30 cellular contexts compared by ENCODE assay signal in the genomic region with DNA sequence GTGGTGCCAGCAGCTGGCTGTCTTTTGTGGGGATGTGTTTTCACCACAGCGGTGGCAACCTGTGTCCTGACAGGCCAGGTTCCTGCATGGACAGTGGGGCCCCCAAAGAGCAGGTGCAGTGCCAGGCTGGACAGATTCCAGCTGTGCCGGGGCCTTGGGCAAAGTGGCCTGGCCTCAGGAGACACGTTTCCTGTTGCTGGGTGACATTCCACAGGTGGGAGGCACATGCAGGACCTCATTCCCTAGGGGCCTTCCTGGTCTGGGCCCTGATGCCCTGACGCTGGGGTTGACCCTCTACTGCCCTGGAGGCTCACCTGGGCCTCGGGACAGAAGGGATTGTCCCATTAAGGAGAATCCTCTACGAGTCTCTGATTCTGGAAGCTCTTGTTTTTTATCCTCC.
DNase-seq lines count a peak whose midpoint lies in the region; ATAC-seq and TF ChIP-seq lines count a peak whose summit lies in the region.
"Had no signal": no experiment of that assay in that cellular context is flagged by ENCODE, and none has a peak within 500 bp of the region (broad histone marks: within the 10 kb centered on the region; RNA-seq: fewer than 3 reads in every experiment).

No MANE protein-coding gene starts in this region.

- peaks cover 29% of the 10 kb centered on the region for H3K4me1 Mint-ChIP-seq in MCF 10A (ENCODE audit: insufficient read depth, unreplicated experiment)
- H3K4me1 Mint-ChIP-seq: activated naive CD8-positive, alpha-beta T cell treated with anti-CD3 and anti-CD28 coated beads, Interleukin-2, amount 10 ng/mL, durations not matched to agents 7 days and 5 days had no signal

- no peak for TF ChIP-seq POLR2A in ovary (IDR thresholded peaks at IDR 0.05)

- no peaks in the 10 kb centered on the region for H3K9me3 ChIP-seq in mammary epithelial cell (replicated peaks; ENCODE audit: insufficient read depth, low read length)
- H3K9me3 ChIP-seq in ovary, result no peaks in the 10 kb centered on the region
- no peaks in the 10 kb centered on the region for H3K9me3 ChIP-seq in MM.1S (replicated peaks; ENCODE audit: insufficient read depth, low read length)
- H3K9me3 ChIP-seq: MG63, prostate gland, SJCRH30, upper lobe of left lung had no signal

- POLR2A ChIA-PET in MCF 10A (lab: Yijun Ruan, JAX), result interaction anchor here (0.7 to 3.5 kb wide), 7 partner anchors 7 to 253 kb away, joined by 3 to 16 read pairs (median 3); no protein-coding TSS in a partner anchor

- no peaks in the 10 kb centered on the region for H3K9me3 Mint-ChIP-seq in MCF 10A (ENCODE audit: unreplicated experiment)
- H3K9me3 Mint-ChIP-seq: activated naive CD8-positive, alpha-beta T cell treated with anti-CD3 and anti-CD28 coated beads, Interleukin-2, amount 10 ng/mL, durations not matched to agents 7 days and 5 days had no signal

- BruUV-seq in MCF 10A (replicated peaks; lab: Mats Ljungman, UMichigan) (no TSS peak), mammary epithelial cell (replicated peaks; lab: Mats Ljungman, UMichigan) (no TSS peak)

- H3F3A ChIP-seq in MM.1S (ENCODE audit: insufficient read depth, low read length), result no peaks in the 10 kb centered on the region

- H3K27me3 Mint-ChIP-seq in MCF 10A (ENCODE audit: insufficient read depth, unreplicated experiment), result no peaks in the 10 kb centered on the region

- H3K79me2 ChIP-seq in mammary epithelial cell (ENCODE audit: insufficient read depth, low read length), result no peaks in the 10 kb centered on the region
- no peaks in the 10 kb centered on the region for H3K79me2 ChIP-seq in MM.1S (ENCODE audit: low read length)

- H3K36me3 Mint-ChIP-seq in MCF 10A (ENCODE audit: insufficient read depth, unreplicated experiment), result no peaks in the 10 kb centered on the region
- H3K36me3 Mint-ChIP-seq: activated naive CD8-positive, alpha-beta T cell treated with anti-CD3 and anti-CD28 coated beads, Interleukin-2, amount 10 ng/mL, durations not matched to agents 7 days and 5 days had no signal

- CTCF ChIA-PET in MCF 10A (lab: Yijun Ruan, JAX), result interaction anchor here (3.0 kb wide), 1 partner anchor 268 kb away, joined by 15 read pairs; no protein-coding TSS in a partner anchor
- CTCF ChIA-PET in mammary epithelial cell (lab: Charles Lee; ENCODE audit: low non-redundant PET), result no interaction called here

- WGBS in mammary epithelial cell (ENCODE audit: low coverage, missing lambda C conversion rate), result 13% methylated on average over 4 of the region's 6 CpGs
- WGBS in ovary, 3 donors, result 79 to 87% (median 87%) methylated on average over 6 of the region's 6 CpGs

- dilution Hi-C loops in mammary epithelial cell (cut with HindIII; ENCODE audit: low sequenced_read_pairs), result no loop called here

- in situ Hi-C loops in mammary epithelial cell (cut with MboI; ENCODE audit: low sequenced_read_pairs in 2 of 2) (no loop called here), T47D (cut with HindIII; ENCODE audit: low pct_unique_long_range_greater_than_20kb, low sequenced_read_pairs) (no loop called here)

- H4K20me1 ChIP-seq in mammary epithelial cell (ENCODE audit: insufficient read depth, low read length), result no peaks in the 10 kb centered on the region
- H4K20me1 ChIP-seq in MM.1S (ENCODE audit: insufficient read depth, low read length), result no peaks in the 10 kb centered on the region

- intact Hi-C loops in MCF 10A (cut with micrococcal nuclease), result no loop called here
- intact Hi-C loops in mammary epithelial cell (cut with micrococcal nuclease), result no loop called here
- intact Hi-C loops in ovary (cut with DNase I), result loop anchor here in 1 of 4 donors (10.0 kb wide), 1 partner anchor 131 kb away; no protein-coding TSS in a partner anchor
- intact Hi-C loops in left ventricle myocardium superior (cut with micrococcal nuclease), result no loop called here

- H3K4me1 ChIP-seq in mammary epithelial cell (ENCODE audit: insufficient read depth, low read length) (peaks cover 14% of the 10 kb centered on the region), ovary (ENCODE audit: insufficient read depth) (peaks cover 22% of the 10 kb centered on the region), MM.1S (ENCODE audit: low read length) (no peaks in the 10 kb centered on the region)
- H3K4me1 ChIP-seq: prostate gland had no signal

- H3K27ac ChIP-seq in mammary epithelial cell (ENCODE audit: insufficient read depth, low read depth, low read length), result no peak overlapping the region
- peak overlapping the region; percentile 34 to 72 for H3K27ac ChIP-seq in ovary
- H3K27ac ChIP-seq in MM.1S (ENCODE audit: low read length), result no peak overlapping the region
- H3K27ac ChIP-seq: prostate gland, SJCRH30, upper lobe of left lung, WERI-Rb-1 had no signal

- ATAC-seq in HG02610 (IDR thresholded peaks at IDR 0.05; ENCODE audit: unreplicated experiment) (no peak), left ventricle myocardium superior (no peak)
- ATAC-seq: left lobe of liver, sciatic nerve had no signal

- H3K36me3 ChIP-seq in mammary epithelial cell (ENCODE audit: insufficient read depth, low read length) (no peaks in the 10 kb centered on the region), ovary (no peaks in the 10 kb centered on the region), MM.1S (replicated peaks; ENCODE audit: insufficient read depth, low read length) (no peaks in the 10 kb centered on the region)
- H3K36me3 ChIP-seq: prostate gland, SJCRH30, WERI-Rb-1 had no signal

- TF ChIP-seq CTCF in MCF 10A (IDR thresholded peaks at IDR 0.05; ENCODE audit: unreplicated experiment), result no peak
- TF ChIP-seq CTCF in mammary epithelial cell (conservative IDR thresholded peaks at IDR 0.05 in 1 of 2, IDR thresholded peaks at IDR 0.05 in 1 of 2; ENCODE audit: extremely low read depth in 1 of 2, insufficient read depth in 1 of 2, low read depth in 1 of 2, low read length in 2 of 2), result no peak
- TF ChIP-seq CTCF in ovary (IDR thresholded peaks at IDR 0.05), result no peak
- no peak for TF ChIP-seq CTCF in MM.1S (IDR thresholded peaks at IDR 0.05; ENCODE audit: low read length)

- DNase-seq in MCF 10A (ENCODE audit: unreplicated experiment), result no peak
- DNase-seq in mammary epithelial cell, result no peak
- DNase-seq in T47D (ENCODE audit: low read depth in 1 of 2, low spot score in 1 of 2), result peak; percentile 71 to 91
- no peak for DNase-seq in ovary
- DNase-seq in left ventricle myocardium superior, result no peak
- no peak for DNase-seq in DMS53 treated with DMSO at 0.1 percent for 48 hours (lab: John Stamatoyannopoulos, UW; ENCODE audit: unreplicated experiment)
- DNase-seq in MM.1S, result no peak
- DNase-seq: activated CD4-positive, alpha-beta T cell treated with anti-CD3 and anti-CD28 coated beads for 48 hours; activated CD8-positive, alpha-beta memory T cell treated with anti-CD3 and anti-CD28 coated beads for 24 hours; activated gamma-delta T cell; activated naive CD8-positive, alpha-beta T cell treated with anti-CD3 and anti-CD28 coated beads, Interleukin-2, amount 10 ng/mL, durations not matched to agents 7 days and 5 days; activated T-cell treated with anti-CD3 and anti-CD28 coated beads, Interleukin-2, amount 50 U/mL, for 1 hour; Calu3; caudate nucleus; KG1; mesendoderm; MG63; NCI-H2029 treated with DMSO at 0.1 percent for 48 hours; NCI-H226; NCI-H69; SJCRH30; stimulated activated CD4-positive, alpha-beta T cell treated with anti-CD3 and anti-CD28 coated beads, Interleukin-4, amount 100 ng/mL, for 1 hour; T1000; upper lobe of left lung; WERI-Rb-1 had no signal

- H3K9ac ChIP-seq in mammary epithelial cell (ENCODE audit: insufficient read depth, low read length) (no peak overlapping the region), MM.1S (ENCODE audit: low read length) (no peak overlapping the region)

- H3K27me3 ChIP-seq in mammary epithelial cell (ENCODE audit: insufficient read depth, low read length) (no peaks in the 10 kb centered on the region), ovary (no peaks in the 10 kb centered on the region), MM.1S (replicated peaks; ENCODE audit: insufficient read depth, low read length) (no peaks in the 10 kb centered on the region)
- H3K27me3 ChIP-seq: MG63, upper lobe of left lung had no signal

- no peak overlapping the region for H3K4me2 ChIP-seq in mammary epithelial cell (ENCODE audit: insufficient read depth, low read depth, low read length)
- no peak overlapping the region for H3K4me2 ChIP-seq in MM.1S (ENCODE audit: low read depth, low read length)

- TF ChIP-seq EP300 in ovary (IDR thresholded peaks at IDR 0.05), result no peak

- H3K9me2 ChIP-seq in MM.1S (replicated peaks; ENCODE audit: insufficient read depth, low read length), result no peaks in the 10 kb centered on the region

- H3K4me3 ChIP-seq in mammary epithelial cell (replicated peaks in 1 of 3; ENCODE audit: insufficient read depth in 1 of 3, low read depth in 2 of 3, low read length in 3 of 3), result no peak overlapping the region
- H3K4me3 ChIP-seq in ovary, result no peak overlapping the region
- H3K4me3 ChIP-seq in MM.1S (ENCODE audit: low read length), result no peak overlapping the region
- H3K4me3 ChIP-seq: coronary artery, MG63, prostate gland, SJCRH30, upper lobe of left lung had no signal

- H2AFZ ChIP-seq in mammary epithelial cell (ENCODE audit: low read depth, low read length) (no peak overlapping the region), MM.1S (ENCODE audit: low read length) (no peak overlapping the region)

- peak overlapping the region; percentile 92 for H3K27ac Mint-ChIP-seq in MCF 10A (ENCODE audit: low read depth, unreplicated experiment)
- H3K27ac Mint-ChIP-seq: activated naive CD8-positive, alpha-beta T cell treated with anti-CD3 and anti-CD28 coated beads, Interleukin-2, amount 10 ng/mL, durations not matched to agents 7 days and 5 days had no signal

- no peak overlapping the region for H3K4me3 Mint-ChIP-seq in MCF 10A (ENCODE audit: unreplicated experiment)
- H3K4me3 Mint-ChIP-seq: activated naive CD8-positive, alpha-beta T cell treated with anti-CD3 and anti-CD28 coated beads, Interleukin-2, amount 10 ng/mL, durations not matched to agents 7 days and 5 days had no signal

Comparison
In these comparisons a context has a peak if more than half of its experiments do, and no peak if none do; other contexts are left out.
1. DNase-seq: peak in T47D (2 of 2); none in MCF 10A (single experiment), mammary epithelial cell (single experiment), ovary (0 of 5), left ventricle myocardium superior (single experiment), DMS53 treated with DMSO at 0.1 percent for 48 hours (single experiment) and MM.1S (single experiment).
2. H3K27ac ChIP-seq: peak in ovary (2 of 2); none in mammary epithelial cell (single experiment) and MM.1S (single experiment).